Comparison of ENCODE assay signal across 8 cellular contexts in genomic region chr14:91509083-91509877, GRCh38. TPM values are rescaled to one million over a fixed set of nuclear protein-coding genes. Genes with fewer than 3 reads are reported as not detected.
A peak's percentile ranks its signal among the peaks of the same experiment; 100 is the strongest.
DNase-seq lines count a peak whose midpoint lies in the region; ATAC-seq, FAIRE-seq and TF ChIP-seq lines count a peak whose summit lies in the region.

No MANE protein-coding gene starts in this region.

- no peak for TF ChIP-seq CTCF in activated B cell treated with CpG ODN at 0.5 μM for 24 hours (IDR thresholded peaks at IDR 0.05)
- no peak for TF ChIP-seq CTCF in HepG2 (CRISPR knock-in tag; IDR thresholded peaks at IDR 0.05)

- H2AFZ ChIP-seq in HepG2 (ENCODE audit: low read length): no peak overlapping the region

- in situ Hi-C loops in HepG2 (cut with HindIII; ENCODE audit: extremely low pct_ligation_motif_present, low pct_unique_long_range_greater_than_20kb): no loop called here

- CTCF ChIA-PET in activated B cell treated with CpG ODN at 0.5 μM for 24 hours (lab: Charles Lee) (interaction anchor here (1.5 kb wide), 1 partner anchor 487 kb away, joined by 5 read pairs; no protein-coding TSS in a partner anchor), HepG2 (lab: Yijun Ruan, JAX; ENCODE audit: low intra/inter-chr PET ratio, low total read pairs) (no interaction called here)

- ATAC-seq in GM21576 (IDR thresholded peaks at IDR 0.05; ENCODE audit: unreplicated experiment): peak; percentile 9
- ATAC-seq in activated B cell treated with CpG ODN at 0.5 μM for 24 hours (ENCODE audit: low read depth): peak; percentile 3
- ATAC-seq in HepG2: peak; percentile 39

- intact Hi-C loops in activated B cell treated with CpG ODN at 0.5 μM for 24 hours (cut with micrococcal nuclease) (no loop called here), HepG2 (cut with micrococcal nuclease; ENCODE audit: unreplicated experiment) (loop anchor here (1.0 kb wide), 1 partner anchor 59 kb away; no protein-coding TSS in a partner anchor)

- WGBS in HepG2 (ENCODE audit: low lambda C conversion rate): 0% methylated on average over 1 of the region's 71 CpGs

- TF ChIP-seq RAD21 in Ishikawa (IDR thresholded peaks at IDR 0.05; ENCODE audit: low read depth) (no peak), HepG2 (CRISPR knock-in tag; IDR thresholded peaks at IDR 0.05) (peak; percentile 13; the same call in 1 of the 2 replicates)

- peak overlapping the region; percentile 95 for H3K9ac ChIP-seq in HepG2 (ENCODE audit: insufficient read depth, low read depth, low read length)

- BruUV-seq in HepG2 (replicated peaks; lab: Mats Ljungman, UMichigan): TSS peak; percentile 57

- no peaks in the 10 kb centered on the region; a peak in 2 of 5 replicates for H3K27me3 ChIP-seq in HepG2 (ENCODE audit: control insufficient read depth in 1 of 2, insufficient read depth in 2 of 2, low read length in 2 of 2)

- peak overlapping the region; percentile 90 for H3K27ac Mint-ChIP-seq in activated B cell treated with CpG ODN at 0.5 μM for 24 hours

- peaks cover 42% of the 10 kb centered on the region for H4K20me1 ChIP-seq in HepG2 (ENCODE audit: insufficient read depth, low read length)

- peak overlapping the region; percentile 75 to 93 (median 85) for H3K4me3 ChIP-seq in HepG2 (replicated peaks in 1 of 3; ENCODE audit: insufficient read depth in 1 of 3, low read depth in 2 of 3, low read length in 3 of 3)

- peaks cover 36% of the 10 kb centered on the region for H3K4me1 ChIP-seq in HepG2 (ENCODE audit: insufficient read depth, low read length)

- peak; percentile 89 for FAIRE-seq in HepG2 (lab: Jason Lieb, UNC)

- peak overlapping the region; percentile 80 for H3K4me2 ChIP-seq in HepG2 (ENCODE audit: low read depth, low read length)

- POLR2A ChIA-PET in activated B cell treated with CpG ODN at 0.5 μM for 24 hours (lab: Charles Lee): interaction anchor here (0.5 to 3.4 kb wide), 29 partner anchors 9 to 1789 kb away, joined by 3 to 46 read pairs (median 5); partner anchors contain the start of genes CCDC88C, CPSF2, NDUFB1 and RPS6KA5
- POLR2A ChIA-PET in HepG2 (lab: Yijun Ruan, JAX): interaction anchor here (0.6 to 2.5 kb wide), 6 partner anchors 8 to 402 kb away, joined by 3 to 12 read pairs (median 6); no protein-coding TSS in a partner anchor

- H3K9me3 Mint-ChIP-seq in activated B cell treated with CpG ODN at 0.5 μM for 24 hours: no peaks in the 10 kb centered on the region

- peaks cover 44% of the 10 kb centered on the region for H3K4me1 Mint-ChIP-seq in activated B cell treated with CpG ODN at 0.5 μM for 24 hours

- H3K4me3 Mint-ChIP-seq in activated B cell treated with CpG ODN at 0.5 μM for 24 hours: peak overlapping the region; percentile 99

- no peak for TF ChIP-seq EP300 in Ishikawa (IDR thresholded peaks at IDR 0.05; ENCODE audit: borderline replicate concordance)
- TF ChIP-seq EP300 in HepG2 (IDR thresholded peaks at IDR 0.05; ENCODE audit: low read depth in 2 of 2, low read length in 2 of 2): 0 out of 4 replicates have a peak, but pooled peaks of 1 of the 2 experiments have one; percentile 27
- TF ChIP-seq EP300 in HepG2 (CRISPR knock-in tag; IDR thresholded peaks at IDR 0.05; ENCODE audit: borderline replicate concordance): no peak

- peaks cover 44% of the 10 kb centered on the region for H3K36me3 Mint-ChIP-seq in activated B cell treated with CpG ODN at 0.5 μM for 24 hours (ENCODE audit: low read depth)

- H3K27me3 Mint-ChIP-seq in activated B cell treated with CpG ODN at 0.5 μM for 24 hours: no peaks in the 10 kb centered on the region

- H3K9me3 ChIP-seq in HepG2 (ENCODE audit: low read length): no peaks in the 10 kb centered on the region

- TF ChIP-seq POLR2A in HepG2 (IDR thresholded peaks at IDR 0.05; ENCODE audit: insufficient read depth in 1 of 2, low read depth in 2 of 2, low read length in 2 of 2): peak; percentile 84 to 92

- H3K27ac ChIP-seq in HepG2 (ENCODE audit: extremely low read length, insufficient read depth, low read length): peak overlapping the region; percentile 99

- peaks cover 51% of the 10 kb centered on the region for H3K79me2 ChIP-seq in HepG2 (ENCODE audit: insufficient read depth, low read length)

- H3K36me3 ChIP-seq in HepG2 (replicated peaks in 1 of 2; ENCODE audit: control insufficient read depth in 1 of 2, insufficient read depth in 2 of 2, low read length in 2 of 2): peaks cover 0 to 23% of the 10 kb centered on the region in 2 experiments; a peak in 3 of 5 replicates

- peak; percentile 69 for DNase-seq in DMS 273 (lab: John Stamatoyannopoulos, UW; ENCODE audit: unreplicated experiment)
- DNase-seq in activated B cell treated with CpG ODN at 0.5 μM for 24 hours: peak; percentile 48
- DNase-seq in cerebellum (ENCODE audit: low spot score): peak; percentile 15
- DNase-seq in HepG2 (ENCODE audit: low spot score): peak; percentile 67
- DNase-seq in stimulated activated CD4-positive, alpha-beta T cell treated with anti-CD3 and anti-CD28 coated beads, Interleukin-2, amount 100 ng/mL, for 4 hours (ENCODE audit: low read depth): peak; percentile 6
- DNase-seq in NCI-H2196 (lab: John Stamatoyannopoulos, UW; ENCODE audit: unreplicated experiment): no peak

TF ChIP-seq in Ishikawa, 13 proteins besides CTCF, POLR2A, EP300 and RAD21:
- TF ChIP-seq ZBTB7A (IDR thresholded peaks at IDR 0.05; ENCODE audit: low read depth) (peak; percentile 73), TEAD4 (IDR thresholded peaks at IDR 0.05) (no peak)

TF ChIP-seq in HepG2, 621 proteins besides CTCF, POLR2A, EP300 and RAD21 (continues in another document):
- TF ChIP-seq ZNF354B (CRISPR knock-in tag; IDR thresholded peaks at IDR 0.05) (no peak), ZNF225 (CRISPR knock-in tag; IDR thresholded peaks at IDR 0.05) (no peak; the same call in 1 of the 2 replicates), NR2F6 (IDR thresholded peaks at IDR 0.05) (no peak), NR2F6 (CRISPR knock-in tag; IDR thresholded peaks at IDR 0.05) (peak; percentile 42; the same call in 1 of the 2 replicates), SMAD9 (CRISPR knock-in tag; IDR thresholded peaks at IDR 0.05) (no peak), ZFP90 (CRISPR knock-in tag; IDR thresholded peaks at IDR 0.05; ENCODE audit: borderline replicate concordance) (0 out of 2 replicates have a peak, but pooled peaks have one; percentile 50), ZBTB20 (CRISPR knock-in tag; IDR thresholded peaks at IDR 0.05; ENCODE audit: borderline replicate concordance, low read depth) (no peak), ZNF24 (IDR thresholded peaks at IDR 0.05) (no peak), PHF8 (CRISPR knock-in tag; IDR thresholded peaks at IDR 0.05) (no peak; the same call in 1 of the 2 replicates), ZNF335 (CRISPR knock-in tag; IDR thresholded peaks at IDR 0.05) (no peak), ZFX (CRISPR knock-in tag; IDR thresholded peaks at IDR 0.05; ENCODE audit: low read depth) (no peak; the same call in 1 of the 2 replicates)
- TF ChIP-seq, protein P1, sequence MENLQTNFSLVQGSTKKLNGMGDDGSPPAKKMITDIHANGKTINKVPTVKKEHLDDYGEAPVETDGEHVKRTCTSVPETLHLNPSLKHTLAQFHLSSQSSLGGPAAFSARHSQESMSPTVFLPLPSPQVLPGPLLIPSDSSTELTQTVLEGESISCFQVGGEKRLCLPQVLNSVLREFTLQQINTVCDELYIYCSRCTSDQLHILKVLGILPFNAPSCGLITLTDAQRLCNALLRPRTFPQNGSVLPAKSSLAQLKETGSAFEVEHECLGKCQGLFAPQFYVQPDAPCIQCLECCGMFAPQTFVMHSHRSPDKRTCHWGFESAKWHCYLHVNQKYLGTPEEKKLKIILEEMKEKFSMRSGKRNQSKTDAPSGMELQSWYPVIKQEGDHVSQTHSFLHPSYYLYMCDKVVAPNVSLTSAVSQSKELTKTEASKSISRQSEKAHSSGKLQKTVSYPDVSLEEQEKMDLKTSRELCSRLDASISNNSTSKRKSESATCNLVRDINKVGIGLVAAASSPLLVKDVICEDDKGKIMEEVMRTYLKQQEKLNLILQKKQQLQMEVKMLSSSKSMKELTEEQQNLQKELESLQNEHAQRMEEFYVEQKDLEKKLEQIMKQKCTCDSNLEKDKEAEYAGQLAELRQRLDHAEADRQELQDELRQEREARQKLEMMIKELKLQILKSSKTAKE (CRISPR knock-in tag; IDR thresholded peaks at IDR 0.05; ENCODE audit: borderline replicate concordance): 0 out of 2 replicates have a peak, but pooled peaks have one; percentile 17

RNA-seq across cellular contexts. Expression of gene PPP4R3A, which starts 0.8 kb away (rescaled TPM):
- total RNA-seq in activated B cell treated with CpG ODN at 0.5 μM for 24 hours (138 and 141 TPM in 2 replicates), cerebellum (98.6 TPM), HepG2 (2016; rRNA removed; fragmentation: Illumina TruSeq; extraction: Trizol) (57.4 and 89.0 TPM in 2 replicates)
- 19.7 and 21.2 TPM in 2 replicates for total RNA-seq in HepG2 (2016; cell fraction: cytosol; rRNA removed; fragmentation: Illumina TruSeq; extraction: Trizol; ENCODE audit: low read depth)
- 60.8 and 82.7 TPM in 2 replicates for total RNA-seq in HepG2 (2016; cell fraction: insoluble cytoplasmic fraction; rRNA removed; fragmentation: Illumina TruSeq; extraction: Trizol)
- total RNA-seq in HepG2 (2016; cell fraction: membrane; rRNA removed; fragmentation: Illumina TruSeq; extraction: Trizol): 40.5 and 42.1 TPM in 2 replicates
- 63.0 and 72.1 TPM in 2 replicates for total RNA-seq in HepG2 (2016; cell fraction: nucleus; rRNA removed; fragmentation: Illumina TruSeq; extraction: Trizol)
- 22.3 and 22.5 TPM in 2 replicates for polyA plus RNA-seq in HepG2 (2011; rRNA removed)
- polyA plus RNA-seq in HepG2 (2011; cell fraction: cytosol; rRNA removed): 11.4 and 17.4 TPM in 2 replicates
- polyA plus RNA-seq in HepG2 (2011; cell fraction: nucleus; rRNA removed): 26.8 and 27.5 TPM in 2 replicates
- polyA plus RNA-seq in HepG2 (2012): 39.0 and 43.9 TPM in 2 replicates
- polyA plus RNA-seq in HepG2 (2016; cell fraction: cytosol; fragmentation: Illumina TruSeq; extraction: Trizol; ENCODE audit: low read depth): 4.7 and 5.3 TPM in 2 replicates
- polyA plus RNA-seq in HepG2 (2016; cell fraction: insoluble cytoplasmic fraction; fragmentation: Illumina TruSeq; extraction: Trizol; ENCODE audit: low read depth): 74.1 and 82.9 TPM in 2 replicates
- 18.0 and 19.0 TPM in 2 replicates for polyA plus RNA-seq in HepG2 (2016; cell fraction: membrane; fragmentation: Illumina TruSeq; extraction: Trizol; ENCODE audit: low read depth)
- 99.9 and 101 TPM in 2 replicates for polyA plus RNA-seq in HepG2 (2016; cell fraction: nucleus; fragmentation: Illumina TruSeq; extraction: Trizol; ENCODE audit: insufficient read depth, low read depth)
- 16.2 and 31.7 TPM in 2 replicates for polyA minus RNA-seq in HepG2 (2011; rRNA and poly(A)+ RNA removed; ENCODE audit: low replicate concordance)
- polyA minus RNA-seq in HepG2 (2011; cell fraction: cytosol; rRNA and poly(A)+ RNA removed): 26.6 and 29.5 TPM in 2 replicates
- polyA minus RNA-seq in HepG2 (2011; cell fraction: nucleus; rRNA and poly(A)+ RNA removed): 68.9 and 69.3 TPM in 2 replicates
